In genomic region chr12:106109168-106109910, GRCh38 we compare ENCODE assay signal across 16 cellular contexts. TPM values are rescaled to one million over a fixed set of nuclear protein-coding genes. Genes with fewer than 3 reads are reported as not detected.
A peak's percentile ranks its signal among the peaks of the same experiment; 100 is the strongest.
DNase-seq lines count a peak whose midpoint lies in the region; ATAC-seq and TF ChIP-seq lines count a peak whose summit lies in the region.
"Had no signal": no experiment of that assay in that cellular context is flagged by ENCODE, and none has a peak within 500 bp of the region (broad histone marks: within the 10 kb centered on the region; RNA-seq: fewer than 3 reads in every experiment).

No MANE protein-coding gene starts in this region.

- H2AFZ ChIP-seq in H9 (ENCODE audit: low read length), result no peak overlapping the region
- H2AFZ ChIP-seq in hepatocyte, result no peak overlapping the region
- no peak overlapping the region for H2AFZ ChIP-seq in parathyroid adenoma
- H2AFZ ChIP-seq in Karpas-422 (ENCODE audit: low read length), result no peak overlapping the region

- H2BK20ac ChIP-seq in H9 (ENCODE audit: low read depth, low read length, poor library complexity, severe bottlenecking), result no peak overlapping the region

- H3K36me3 ChIP-seq in hepatocyte (replicated peaks; ENCODE audit: insufficient read depth, low read depth) (no peaks in the 10 kb centered on the region), parathyroid adenoma (ENCODE audit: control insufficient read depth, insufficient read depth, low read length) (no peaks in the 10 kb centered on the region), Karpas-422 (ENCODE audit: insufficient read depth, low read length) (no peaks in the 10 kb centered on the region), testis (ENCODE audit: low read depth, missing control alignments) (no peaks in the 10 kb centered on the region)
- H3K36me3 ChIP-seq in CD8-positive, alpha-beta T cell (ENCODE audit: insufficient read depth, low read length), result no peaks in the 10 kb centered on the region
- H3K36me3 ChIP-seq: neutrophil had no signal

- peaks cover 72 to 78% of the 10 kb centered on the region in 2 experiments for H3K4me1 Mint-ChIP-seq in H9
- no peaks in the 10 kb centered on the region for H3K4me1 Mint-ChIP-seq in CD8-positive, alpha-beta T cell (ENCODE audit: low read depth)

- no peaks in the 10 kb centered on the region for H3K9me3 Mint-ChIP-seq in H9
- no peaks in the 10 kb centered on the region for H3K9me3 Mint-ChIP-seq in CD8-positive, alpha-beta T cell
- H3K9me3 Mint-ChIP-seq: stimulated activated naive B cell treated with anti-CD40 and anti-IgM and Interleukin-4, amounts not matched to agents 10 μg/mL and 1 μg/mL and 100 μg/mL, for 72 hours; T-helper 1 cell treated with Interleukin-12 subunit alpha and Interleukin-12 subunit beta and Interleukin-4 antibody, amounts not matched to agents 30 μg/mL and 1 μg/mL, for 36 hours had no signal

- H2BK120ac ChIP-seq in H9 (ENCODE audit: low read depth, low read length, poor library complexity, severe bottlenecking), result no peak overlapping the region

- H2BK12ac ChIP-seq in H9 (ENCODE audit: insufficient read length, low read depth, low read length), result no peak overlapping the region

- H3K36me3 Mint-ChIP-seq in H9 (ENCODE audit: insufficient read depth in 1 of 3, low read depth in 3 of 3), result peaks cover 0 to 3% (median 3%) of the 10 kb centered on the region in 3 experiments; a peak in 3 of 7 replicates
- no peaks in the 10 kb centered on the region for H3K36me3 Mint-ChIP-seq in CD8-positive, alpha-beta T cell
- H3K36me3 Mint-ChIP-seq: stimulated activated naive B cell treated with anti-CD40 and anti-IgM and Interleukin-4, amounts not matched to agents 10 μg/mL and 1 μg/mL and 100 μg/mL, for 72 hours had no signal

- intact Hi-C loops in testis (cut with DNase I; ENCODE audit: low total_unique reads), result no loop called here
- intact Hi-C loops in CD8-positive, alpha-beta T cell (cut with DNase I, micrococcal nuclease), result no loop called here

- no peak for ATAC-seq in CD8-positive, alpha-beta T cell
- ATAC-seq: stimulated activated naive B cell treated with anti-CD40 and anti-IgM and Interleukin-4, amounts not matched to agents 10 μg/mL and 1 μg/mL and 100 μg/mL, for 72 hours had no signal

- no peak overlapping the region for H2BK5ac ChIP-seq in H9 (ENCODE audit: insufficient read length, low read length)

- H3K4me3 Mint-ChIP-seq in H9, result peak overlapping the region in 1 of 2 experiments; percentile 47; a peak in 2 of 5 replicates
- H3K4me3 Mint-ChIP-seq in CD8-positive, alpha-beta T cell, result no peak overlapping the region
- H3K4me3 Mint-ChIP-seq: stimulated activated naive B cell treated with anti-CD40 and anti-IgM and Interleukin-4, amounts not matched to agents 10 μg/mL and 1 μg/mL and 100 μg/mL, for 72 hours; T-helper 1 cell treated with Interleukin-12 subunit alpha and Interleukin-12 subunit beta and Interleukin-4 antibody, amounts not matched to agents 30 μg/mL and 1 μg/mL, for 36 hours had no signal

- no peak overlapping the region for H2BK15ac ChIP-seq in H9 (ENCODE audit: low read depth, low read length)

- TF ChIP-seq POLR2A in testis (IDR thresholded peaks at IDR 0.05), result no peak

- H3K27me3 ChIP-seq in H9 (ENCODE audit: insufficient read depth, low read length) (no peaks in the 10 kb centered on the region), hepatocyte (no peaks in the 10 kb centered on the region), parathyroid adenoma (ENCODE audit: control insufficient read depth, insufficient read depth, low read length) (no peaks in the 10 kb centered on the region), Karpas-422 (ENCODE audit: low read length) (no peaks in the 10 kb centered on the region), testis (no peaks in the 10 kb centered on the region)
- H3K27me3 ChIP-seq in CD8-positive, alpha-beta T cell (ENCODE audit: insufficient read depth, low read length), result no peaks in the 10 kb centered on the region

- H3K4me3 ChIP-seq in hepatocyte, result no peak overlapping the region
- no peak overlapping the region for H3K4me3 ChIP-seq in parathyroid adenoma (ENCODE audit: low read depth, low read length)
- H3K4me3 ChIP-seq in Karpas-422 (ENCODE audit: low read length), result no peak overlapping the region
- no peak overlapping the region for H3K4me3 ChIP-seq in testis
- no peak overlapping the region for H3K4me3 ChIP-seq in CD8-positive, alpha-beta T cell (ENCODE audit: low read depth, low read length)
- H3K4me3 ChIP-seq: lung had no signal

- no peak overlapping the region for H4K91ac ChIP-seq in H9 (ENCODE audit: insufficient read length, low read depth, low read length)

- no peak overlapping the region for H4K5ac ChIP-seq in H9 (ENCODE audit: insufficient read length, low read depth, low read length)

- no peak overlapping the region for H3K23ac ChIP-seq in H9 (ENCODE audit: insufficient read length, low read depth, low read length)

- CTCF ChIA-PET in CD8-positive, alpha-beta T cell (lab: Charles Lee), result interaction anchor here (0.6 to 1.7 kb wide), 3 partner anchors 8 to 30 kb away, joined by 3 to 5 read pairs (median 4); no protein-coding TSS in a partner anchor

- H3K27ac ChIP-seq in H9 (ENCODE audit: insufficient read length, low read depth, low read length) (peak overlapping the region; percentile 12), angular gyrus (ENCODE audit: low read depth, low read length) (peak overlapping the region; percentile 77), hepatocyte (peak overlapping the region; percentile 85), parathyroid adenoma (peak overlapping the region; percentile 97), Karpas-422 (ENCODE audit: low read length) (no peak overlapping the region), testis (no peak overlapping the region)
- H3K27ac ChIP-seq in CD8-positive, alpha-beta T cell (ENCODE audit: low read depth, low read length), result no peak overlapping the region
- H3K27ac ChIP-seq: neutrophil had no signal

- no peak overlapping the region for H3K56ac ChIP-seq in H9 (ENCODE audit: insufficient read length, low read depth, low read length)

- no peak for TF ChIP-seq CTCF in H9 (conservative IDR thresholded peaks at IDR 0.05)
- TF ChIP-seq CTCF in hepatocyte (IDR thresholded peaks at IDR 0.05; ENCODE audit: poor library complexity), result no peak
- TF ChIP-seq CTCF in parathyroid adenoma (IDR thresholded peaks at IDR 0.05), result no peak
- TF ChIP-seq CTCF in testis (IDR thresholded peaks at IDR 0.05), result no peak
- no peak for TF ChIP-seq CTCF in CD8-positive, alpha-beta T cell (IDR thresholded peaks at IDR 0.05)

- no peaks in the 10 kb centered on the region for H3K27me3 Mint-ChIP-seq in H9 (ENCODE audit: low read depth)
- peaks cover 23% of the 10 kb centered on the region for H3K27me3 Mint-ChIP-seq in CD8-positive, alpha-beta T cell (ENCODE audit: low read depth)

- peak overlapping the region; percentile 88 to 97 (median 92) for H3K27ac Mint-ChIP-seq in H9
- H3K27ac Mint-ChIP-seq in CD8-positive, alpha-beta T cell, result no peak overlapping the region
- H3K27ac Mint-ChIP-seq: stimulated activated naive B cell treated with anti-CD40 and anti-IgM and Interleukin-4, amounts not matched to agents 10 μg/mL and 1 μg/mL and 100 μg/mL, for 72 hours; T-helper 1 cell treated with Interleukin-12 subunit alpha and Interleukin-12 subunit beta and Interleukin-4 antibody, amounts not matched to agents 30 μg/mL and 1 μg/mL, for 36 hours had no signal

- no peak overlapping the region for H2AK5ac ChIP-seq in H9 (ENCODE audit: insufficient read length, low read length)

- H3K9ac ChIP-seq in H9 (ENCODE audit: extremely low read depth, insufficient read length, low read length) (no peak overlapping the region), parathyroid adenoma (no peak overlapping the region), Karpas-422 (ENCODE audit: low read length) (no peak overlapping the region)

- no peaks in the 10 kb centered on the region for H3K79me1 ChIP-seq in H9 (ENCODE audit: insufficient read depth, low read depth, low read length, poor library complexity, severe bottlenecking)

- WGBS in H9 (ENCODE audit: extremely low coverage, insufficient read length, low lambda C conversion rate), result no CpG with 5 or more reads among the region's 4 CpGs
- WGBS in hepatocyte (ENCODE audit: low lambda C conversion rate, missing lambda C conversion rate), result 51% methylated on average over 4 of the region's 4 CpGs
- 69 to 74% methylated on average over 4 of the region's 4 CpGs for WGBS in testis, 2 donors

- H3K79me2 ChIP-seq in H9 (ENCODE audit: insufficient read depth, low read length) (peaks cover 12% of the 10 kb centered on the region; the same call in 1 of the 2 replicates), hepatocyte (peaks cover 41% of the 10 kb centered on the region), parathyroid adenoma (peaks cover 51% of the 10 kb centered on the region), Karpas-422 (ENCODE audit: low read length) (no peaks in the 10 kb centered on the region)

- DNase-seq in H9 (no peak), hepatocyte (ENCODE audit: low spot score) (no peak), NCI-H2196 treated with DMSO at 0.1 percent for 48 hours (lab: John Stamatoyannopoulos, UW; ENCODE audit: unreplicated experiment) (no peak), Karpas-422 (no peak), testis (no peak)
- DNase-seq in CD8-positive, alpha-beta T cell, result no peak
- DNase-seq: activated CD4-positive, CD25-positive, alpha-beta regulatory T cell; activated effector memory CD4-positive, alpha-beta T cell treated with Interleukin-2 at 50 U/mL for 16 hours; COR-L47; KBM-7; stimulated activated naive B cell treated with anti-CD40 and anti-IgM and Interleukin-4, amounts not matched to agents 10 μg/mL and 1 μg/mL and 100 μg/mL, for 72 hours had no signal

- no peak overlapping the region for H3K18ac ChIP-seq in H9 (ENCODE audit: insufficient read length, low read depth, low read length)

- H3K4me1 ChIP-seq in H9 (ENCODE audit: insufficient read depth, low read length) (peaks cover 27% of the 10 kb centered on the region), hepatocyte (ENCODE audit: insufficient read depth) (peaks cover 71% of the 10 kb centered on the region), parathyroid adenoma (peaks cover 77% of the 10 kb centered on the region), Karpas-422 (ENCODE audit: low read length) (0 out of 2 replicates have a peak, but pooled peaks cover 6% of the 10 kb centered on the region), testis (peaks cover 40% of the 10 kb centered on the region)
- no peaks in the 10 kb centered on the region for H3K4me1 ChIP-seq in CD8-positive, alpha-beta T cell (ENCODE audit: insufficient read depth, low read length)

- H3K4me2 ChIP-seq in H9 (ENCODE audit: insufficient read depth, insufficient read length, low read length), result no peak overlapping the region
- H3K4me2 ChIP-seq in hepatocyte, result peak overlapping the region; percentile 27
- peak overlapping the region; percentile 8 for H3K4me2 ChIP-seq in parathyroid adenoma (ENCODE audit: low read length)
- no peak overlapping the region for H3K4me2 ChIP-seq in Karpas-422 (ENCODE audit: low read depth, low read length, poor library complexity, severe bottlenecking)

- POLR2A ChIA-PET in CD8-positive, alpha-beta T cell (lab: Charles Lee), result no interaction called here

- no peaks in the 10 kb centered on the region for H3K23me2 ChIP-seq in H9 (ENCODE audit: insufficient read length, low read depth, low read length, poor library complexity, severe bottlenecking)

- H3K9me3 ChIP-seq in H9 (ENCODE audit: control insufficient read depth, low read depth, low read length) (no peaks in the 10 kb centered on the region), hepatocyte (ENCODE audit: low read depth) (no peaks in the 10 kb centered on the region), parathyroid adenoma (ENCODE audit: control insufficient read depth, low read length) (no peaks in the 10 kb centered on the region), Karpas-422 (ENCODE audit: low read length) (no peaks in the 10 kb centered on the region), testis (no peaks in the 10 kb centered on the region)
- H3K9me3 ChIP-seq in CD8-positive, alpha-beta T cell (ENCODE audit: low read length), result no peaks in the 10 kb centered on the region
- H3K9me3 ChIP-seq: neutrophil had no signal

- H4K20me1 ChIP-seq in H9 (ENCODE audit: control insufficient read depth, insufficient read depth, insufficient read length) (no peaks in the 10 kb centered on the region), hepatocyte (ENCODE audit: insufficient read depth, poor library complexity, severe bottlenecking) (no peaks in the 10 kb centered on the region), Karpas-422 (ENCODE audit: insufficient read depth, low read depth, low read length) (no peaks in the 10 kb centered on the region)

- H3K9me2 ChIP-seq in hepatocyte (replicated peaks; ENCODE audit: insufficient read depth) (no peaks in the 10 kb centered on the region), Karpas-422 (replicated peaks; ENCODE audit: insufficient read depth, low read length) (no peaks in the 10 kb centered on the region)

- no peak overlapping the region for H3T11ph ChIP-seq in H9 (ENCODE audit: low read length)

- H3K4ac ChIP-seq in H9 (ENCODE audit: low read depth, low read length), result no peak overlapping the region

- H4K8ac ChIP-seq in H9 (replicated peaks; ENCODE audit: insufficient read length, low read depth, low read length), result no peak overlapping the region

- no peak overlapping the region for H3K14ac ChIP-seq in H9 (ENCODE audit: insufficient read depth, low read length)

RNA-seq across cellular contexts. Expression of gene NUAK1, which starts 29.4 kb away (rescaled TPM):
- total RNA-seq in H9 (2021), result 9.5 and 10.1 TPM in 2 replicates
- 5.3 and 13.0 TPM in 2 replicates for total RNA-seq in hepatocyte
- 2.5 and 3.5 TPM in 2 replicates for polyA plus RNA-seq in hepatocyte
- total RNA-seq in Karpas-422 (2014; rRNA removed; shearing (Covaris generic); ENCODE audit: low replicate concordance), result not detected in 2 replicates
- 1 to 10 TPM; 6.6 to 8.2 TPM for total RNA-seq in testis
- polyA plus RNA-seq in testis (ENCODE audit: insufficient read depth, low read depth, low replicate concordance), result 9.1 TPM
- total RNA-seq in CD8-positive, alpha-beta T cell, result 1 to 10 TPM in 1 of 2 experiments, under 1 TPM in 1; 0.65 to 1.1 TPM

Comparison
In these comparisons a context has a peak if more than half of its experiments do, and no peak if none do; other contexts are left out.
1. H3K27ac ChIP-seq: peak in H9 (single experiment), angular gyrus (single experiment), hepatocyte (single experiment) and parathyroid adenoma (single experiment); none in Karpas-422 (single experiment), testis (0 of 2) and CD8-positive, alpha-beta T cell (single experiment).
2. H3K4me2 ChIP-seq: peak in hepatocyte (single experiment) and parathyroid adenoma (single experiment); none in H9 (single experiment) and Karpas-422 (single experiment).